18 cellular contexts compared by ENCODE assay signal in the genomic region with DNA sequence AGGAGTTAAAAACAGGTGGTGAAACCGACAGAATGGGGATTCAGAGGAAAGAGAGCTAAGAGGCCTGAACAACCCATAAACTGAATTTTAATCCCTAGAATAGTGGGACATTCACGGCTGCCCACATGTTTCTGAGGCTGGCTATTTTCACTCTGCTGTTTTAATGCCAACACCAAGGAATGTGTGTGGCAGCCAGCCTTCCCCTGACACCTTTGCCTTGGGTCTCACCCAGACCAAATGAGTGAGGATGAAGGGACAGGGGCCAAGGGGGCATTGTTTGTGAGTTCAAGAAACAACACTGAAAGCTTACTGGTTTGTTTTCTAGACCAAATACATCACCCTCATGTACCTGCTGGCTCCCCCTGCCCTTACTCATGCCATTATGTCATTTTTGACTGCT.
A peak's percentile ranks its signal among the peaks of the same experiment; 100 is the strongest.
DNase-seq lines count a peak whose midpoint lies in the region; ATAC-seq and TF ChIP-seq lines count a peak whose summit lies in the region.
"Had no signal": no experiment of that assay in that cellular context is flagged by ENCODE, and none has a peak within 500 bp of the region (broad histone marks: within the 10 kb centered on the region; RNA-seq: fewer than 3 reads in every experiment).

No MANE protein-coding gene starts in this region.

- H3K27ac ChIP-seq in heart right ventricle (peak overlapping the region in 3 of 10 donors; percentile 0 to 40 (median 39)), muscle layer of colon (ENCODE audit: low read depth, low read length) (peak overlapping the region; percentile 72)

- H3K4me1 ChIP-seq in heart right ventricle (peaks cover 3 to 54% (median 33%) of the 10 kb centered on the region in 9 donors), muscle layer of colon (ENCODE audit: insufficient read depth, low read length) (peaks cover 76% of the 10 kb centered on the region)

- H3K27me3 ChIP-seq in heart right ventricle: no peaks in the 10 kb centered on the region
- no peaks in the 10 kb centered on the region for H3K27me3 ChIP-seq in muscle layer of colon (ENCODE audit: control insufficient read depth in 1 of 2, insufficient read depth in 2 of 2, low read length in 2 of 2)

- H3K9ac ChIP-seq in muscle layer of colon (ENCODE audit: low read length): no peak overlapping the region

- H3K9me3 ChIP-seq in heart right ventricle: no peaks in the 10 kb centered on the region
- no peaks in the 10 kb centered on the region for H3K9me3 ChIP-seq in muscle layer of colon (ENCODE audit: low read length)

- H3K36me3 ChIP-seq in heart right ventricle (no peaks in the 10 kb centered on the region), muscle layer of colon (ENCODE audit: insufficient read depth, low read length) (no peaks in the 10 kb centered on the region)

- H3K4me1 Mint-ChIP-seq in T-cell: peaks cover 5 to 10% (median 8%) of the 10 kb centered on the region in 3 donors

- intact Hi-C loops in Right ventricle myocardium superior (cut with DNase I): loop anchor here (10.0 kb wide), 1 partner anchor 91 kb away; no protein-coding TSS in a partner anchor
- intact Hi-C loops in cardiac septum (cut with DNase I): no loop called here
- intact Hi-C loops in heart right ventricle (cut with DNase I): loop anchor here in 2 of 10 donors (5.0 kb wide), 2 partner anchors 69 to 819 kb away; no protein-coding TSS in a partner anchor

- no peak overlapping the region for H3K4me3 Mint-ChIP-seq in T-cell
- H3K4me3 Mint-ChIP-seq: B cell, CD14-positive monocyte had no signal

- WGBS in heart right ventricle, 2 donors: 49 to 62% methylated on average over 2 of the region's 2 CpGs

- peaks cover 29% of the 10 kb centered on the region for H3K36me3 Mint-ChIP-seq in T-cell

- no peaks in the 10 kb centered on the region for H3K27me3 Mint-ChIP-seq in T-cell
- H3K27me3 Mint-ChIP-seq: B cell, IgD-negative memory B cell had no signal

- TF ChIP-seq CTCF in heart right ventricle (IDR thresholded peaks at IDR 0.05): no peak

- peaks cover 3 to 5% (median 4%) of the 10 kb centered on the region in 3 donors for H3K9me3 Mint-ChIP-seq in T-cell

- DNase-seq in Right ventricle myocardium superior: no peak
- no peak for DNase-seq in cardiac septum (ENCODE audit: low spot score)
- DNase-seq in heart right ventricle: no peak
- no peak for DNase-seq in T-cell
- DNase-seq in NCI-H2227 (lab: John Stamatoyannopoulos, UW; ENCODE audit: unreplicated experiment): no peak
- DNase-seq: GOT3, HCEC 1CT, MV-4-11, NCI-H1105 treated with DMSO at 0.1 percent for 48 hours, NCI-H2029 treated with DMSO at 0.1 percent for 48 hours, NCI-H345, NCI-H526 treated with DMSO at 0.1 percent for 48 hours, OCI-M1 had no signal

- no peak overlapping the region for H3K4me3 ChIP-seq in heart right ventricle
- no peak overlapping the region for H3K4me3 ChIP-seq in muscle layer of colon (ENCODE audit: low read depth in 1 of 2, low read length in 2 of 2)

- POLR2A ChIA-PET in T-cell (lab: Charles Lee): no interaction called here

- no peak overlapping the region for H3K27ac Mint-ChIP-seq in T-cell
- H3K27ac Mint-ChIP-seq: B cell had no signal

- ATAC-seq in Right ventricle myocardium superior (ENCODE audit: poor library complexity) (peak; percentile 76), heart right ventricle (peak in 6 of 8 donors; percentile 47 to 75 (median 62)), HG03439 (IDR thresholded peaks at IDR 0.05; ENCODE audit: unreplicated experiment) (no peak), T-cell (replicated peaks in 1 of 4) (no peak)

- CTCF ChIA-PET in T-cell (lab: Charles Lee): no interaction called here

Comparison
In these comparisons a context has a peak if more than half of its experiments do, and no peak if none do; other contexts are left out.
1. ATAC-seq: peak in Right ventricle myocardium superior (single experiment) and heart right ventricle (6 of 8); none in HG03439 (single experiment) and T-cell (0 of 4).